In the genomic region with DNA sequence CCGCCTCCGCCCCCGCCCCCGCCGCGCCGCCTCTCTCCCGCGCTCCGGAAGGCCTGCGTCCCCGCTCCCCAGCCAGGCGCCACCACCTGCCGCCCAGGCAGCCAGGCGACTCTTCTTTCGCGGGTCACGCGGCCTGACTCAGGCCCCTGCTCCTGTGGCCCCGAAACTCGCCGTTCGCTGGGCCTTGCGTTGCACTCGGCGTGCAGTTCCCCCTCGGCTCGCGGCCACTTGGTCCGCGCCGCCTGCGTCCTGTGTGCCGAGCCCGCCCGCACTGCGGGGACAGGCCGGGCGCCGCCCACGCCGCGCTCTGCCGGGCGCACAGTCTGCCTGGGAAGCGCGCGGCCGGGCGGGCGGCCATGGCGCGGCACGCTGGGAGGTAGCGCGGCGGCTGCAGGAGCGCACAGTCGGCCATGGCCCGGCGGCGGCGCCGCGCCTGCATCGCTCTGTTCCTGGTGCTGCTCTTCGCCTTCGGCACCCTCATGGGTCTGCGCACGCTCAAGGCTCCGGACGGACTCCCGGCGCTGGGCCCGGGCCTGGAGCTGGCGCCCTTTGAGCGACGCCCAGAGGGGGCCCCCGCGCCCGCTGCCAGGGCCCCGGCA, we compare ENCODE assay signal across 8 cellular contexts. TPM values are rescaled to one million over a fixed set of nuclear protein-coding genes. Genes with fewer than 3 reads are reported as not detected.
DNase-seq lines count a peak whose midpoint lies in the region; ATAC-seq and TF ChIP-seq lines count a peak whose summit lies in the region.

A gene with protein sequence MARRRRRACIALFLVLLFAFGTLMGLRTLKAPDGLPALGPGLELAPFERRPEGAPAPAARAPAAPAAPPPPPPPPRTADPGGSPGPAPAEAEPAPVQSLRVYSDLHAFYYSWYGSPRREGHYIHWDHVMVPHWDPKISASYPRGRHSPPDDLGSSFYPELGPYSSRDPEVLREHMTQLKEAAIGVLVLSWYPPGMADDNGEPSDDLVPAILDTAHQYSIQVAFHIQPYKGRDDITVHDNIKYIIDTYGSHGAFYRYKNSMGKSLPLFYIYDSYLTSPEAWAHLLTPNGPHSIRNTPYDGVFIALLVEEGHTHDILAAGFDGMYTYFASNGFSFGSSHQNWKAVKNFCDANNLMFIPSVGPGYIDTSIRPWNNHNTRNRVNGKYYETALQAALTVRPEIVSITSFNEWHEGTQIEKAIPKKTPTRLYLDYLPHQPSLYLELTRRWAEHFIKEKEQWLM (plus strand): TSS at position 75 of the 599 bp plus-strand sequence. CDS start 336 bp downstream, at position 411.

- TF ChIP-seq CTCF in AG09309 (IDR thresholded peaks at IDR 0.05; ENCODE audit: control insufficient read depth, insufficient read depth, low read depth, low read length, missing control alignments) (no peak), cardiac muscle cell (IDR thresholded peaks at IDR 0.05; ENCODE audit: low read depth, low read length) (no peak), osteoblast (IDR thresholded peaks at IDR 0.05; ENCODE audit: extremely low read depth, low read depth, low read length) (no peak)

- peak within 1 kb of the TSS; percentile 66 for H3K4me3 Mint-ChIP-seq in activated naive CD8-positive, alpha-beta T cell treated with anti-CD3 and anti-CD28 coated beads for 36 hours

- no peak within 1 kb of the TSS for H2AFZ ChIP-seq in osteoblast (ENCODE audit: low read length)

- no peaks in the 10 kb centered on the region for H3K9me3 ChIP-seq in cardiac muscle cell (ENCODE audit: low read depth)
- no peaks in the 10 kb centered on the region for H3K9me3 ChIP-seq in osteoblast (ENCODE audit: low read depth, low read length)

- H3K4me1 Mint-ChIP-seq in activated naive CD8-positive, alpha-beta T cell treated with anti-CD3 and anti-CD28 coated beads for 36 hours, result peaks cover 15% of the 10 kb centered on the region

- H3K27ac Mint-ChIP-seq in activated naive CD8-positive, alpha-beta T cell treated with anti-CD3 and anti-CD28 coated beads for 36 hours, result no peak within 1 kb of the TSS

- H3K36me3 Mint-ChIP-seq in activated naive CD8-positive, alpha-beta T cell treated with anti-CD3 and anti-CD28 coated beads for 36 hours, result no peaks in the 10 kb centered on the region

- H3K4me1 ChIP-seq in cardiac muscle cell (ENCODE audit: low read depth) (no peaks in the 10 kb centered on the region), osteoblast (ENCODE audit: insufficient read depth, low read length) (no peaks in the 10 kb centered on the region)

- H3K4me3 ChIP-seq in AG09309 (ENCODE audit: control insufficient read depth, low read depth, low read length) (peak within 1 kb of the TSS; percentile 48), cardiac muscle cell (peak within 1 kb of the TSS; percentile 50), osteoblast (ENCODE audit: insufficient read depth, low read length) (peak within 1 kb of the TSS; percentile 62)

- H3K9me3 Mint-ChIP-seq in activated naive CD8-positive, alpha-beta T cell treated with anti-CD3 and anti-CD28 coated beads for 36 hours, result no peaks in the 10 kb centered on the region

- peaks cover 8% of the 10 kb centered on the region for H4K20me1 ChIP-seq in osteoblast (ENCODE audit: insufficient read depth, low read length)

- peaks cover 55% of the 10 kb centered on the region for H3K27me3 ChIP-seq in cardiac muscle cell
- peaks cover 22% of the 10 kb centered on the region for H3K27me3 ChIP-seq in osteoblast (ENCODE audit: insufficient read depth, low read length)

- H3K36me3 ChIP-seq in cardiac muscle cell (no peaks in the 10 kb centered on the region), osteoblast (ENCODE audit: insufficient read depth, low read length) (no peaks in the 10 kb centered on the region)

- no peaks in the 10 kb centered on the region for H3K79me2 ChIP-seq in osteoblast (ENCODE audit: insufficient read depth, low read length)

- peak within 1 kb of the TSS; percentile 76 for H3K4me2 ChIP-seq in osteoblast (ENCODE audit: insufficient read depth, low read length)

- H3K27me3 Mint-ChIP-seq in activated naive CD8-positive, alpha-beta T cell treated with anti-CD3 and anti-CD28 coated beads for 36 hours, result peaks cover 40% of the 10 kb centered on the region

- DNase-seq in AG09309 (ENCODE audit: low read depth) (no peak), OCI-M1 (lab: John Stamatoyannopoulos, UW) (peak; percentile 75), cardiac muscle cell (ENCODE audit: low read depth in 1 of 2, low spot score in 1 of 2) (peak; percentile 68 to 88), osteoblast (ENCODE audit: insufficient read length, low spot score, missing footprints) (peak; percentile 96), COLO829 (ENCODE audit: low spot score) (no peak)
- DNase-seq in activated naive CD8-positive, alpha-beta T cell treated with anti-CD3 and anti-CD28 coated beads for 36 hours, result peak; percentile 63

- H3K27ac ChIP-seq in cardiac muscle cell (no peak within 1 kb of the TSS), osteoblast (ENCODE audit: low read depth, low read length) (no peak within 1 kb of the TSS)

- ATAC-seq in GM18498 (IDR thresholded peaks at IDR 0.05; ENCODE audit: unreplicated experiment) (peak; percentile 74), HG03521 (IDR thresholded peaks at IDR 0.05; ENCODE audit: unreplicated experiment) (peak; percentile 58)

RNA-seq across cellular contexts. Expression of the gene that starts here (rescaled TPM):
- total RNA-seq in activated naive CD8-positive, alpha-beta T cell treated with anti-CD3 and anti-CD28 coated beads for 36 hours, result 1 to 10 TPM; 1.5 TPM
- total RNA-seq in cardiac muscle cell (1.3 and 5.4 TPM in 2 replicates), osteoblast (0.29 and 0.36 TPM in 2 replicates)
- 1.7 and 4.1 TPM in 2 replicates for polyA plus RNA-seq in cardiac muscle cell

Comparison
In these comparisons a context has a peak if more than half of its experiments do, and no peak if none do; other contexts are left out.
1. Peak in DNase-seq, H3K4me3 ChIP-seq and H3K4me2 ChIP-seq in osteoblast; RNA of the gene not detected or under 1 TPM.
2. DNase-seq: peak in OCI-M1 (single experiment), activated naive CD8-positive, alpha-beta T cell treated with anti-CD3 and anti-CD28 coated beads for 36 hours (single experiment) and cardiac muscle cell (2 of 2); none in AG09309 (single experiment) and COLO829 (single experiment).
3. Peak in every context shown above with its lines, with median percentiles within 50 percentile points of each other: H3K4me3 ChIP-seq.